Comparison of ENCODE assay signal across 21 cellular contexts in the genomic region with DNA sequence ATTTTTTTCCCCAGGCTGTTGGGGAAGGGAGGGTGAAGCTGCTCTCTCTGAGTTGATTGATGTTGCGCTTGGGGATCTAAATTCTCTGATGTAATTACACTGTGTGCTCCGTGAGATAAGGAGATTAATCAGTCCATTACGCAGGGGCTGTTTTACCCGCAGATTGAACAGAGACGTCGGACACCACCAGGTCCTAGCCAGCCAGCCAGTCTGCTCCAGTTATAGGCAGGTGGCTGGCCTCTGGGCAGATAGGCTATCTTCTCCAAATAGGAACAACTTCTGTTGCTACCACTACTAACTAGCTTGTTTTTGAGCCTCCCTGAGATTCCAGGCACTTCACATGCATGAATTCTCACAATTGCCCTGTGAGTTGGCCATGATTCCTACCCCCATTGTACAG.
A peak's percentile ranks its signal among the peaks of the same experiment; 100 is the strongest.
DNase-seq lines count a peak whose midpoint lies in the region; ATAC-seq and TF ChIP-seq lines count a peak whose summit lies in the region.
"Had no signal": no experiment of that assay in that cellular context is flagged by ENCODE, and none has a peak within 500 bp of the region (broad histone marks: within the 10 kb centered on the region; RNA-seq: fewer than 3 reads in every experiment).

No MANE protein-coding gene starts in this region.

- H3F3A ChIP-seq in neural cell (ENCODE audit: insufficient read depth, low read length, poor library complexity, severe bottlenecking): no peaks in the 10 kb centered on the region

- TF ChIP-seq CTCF in neural cell (IDR thresholded peaks at IDR 0.05; ENCODE audit: poor library complexity, severe bottlenecking) (no peak), spleen (IDR thresholded peaks at IDR 0.05 in 8 of 11, conservative IDR thresholded peaks at IDR 0.05 in 3 of 11) (no peak), nephron progenitor cell (IDR thresholded peaks at IDR 0.05) (no peak)

- H3K9me3 ChIP-seq in neural cell (ENCODE audit: low read length) (no peaks in the 10 kb centered on the region), spleen (no peaks in the 10 kb centered on the region)
- H3K9me3 ChIP-seq: A549, Caco-2, Peyer's patch had no signal

- whole genome bisulfite sequencing in spleen, 5 donors: 48 to 61% (median 54%) methylated on average over 6 of the region's 6 CpGs

- H3K9me2 ChIP-seq in neural cell (ENCODE audit: insufficient read depth, low read length): no peaks in the 10 kb centered on the region

- no peaks in the 10 kb centered on the region for H4K20me1 ChIP-seq in neural cell (ENCODE audit: insufficient read depth)

- H3K27ac Mint-ChIP-seq in nephron progenitor cell: no peak overlapping the region
- H3K27ac Mint-ChIP-seq: CD8-positive, alpha-beta T cell; T-helper 17 cell had no signal

- intact Hi-C loops in spleen (cut with DNase I; ENCODE audit: low total_unique reads): no loop called here

- H3K27ac ChIP-seq in neural cell (ENCODE audit: low read length) (peak overlapping the region; percentile 32), spleen (no peak overlapping the region)
- H3K27ac ChIP-seq: A549, C4-2B, HL-60, Peyer's patch, SK-N-MC had no signal

- no peak overlapping the region for H3K9ac ChIP-seq in neural cell (ENCODE audit: low read length)

- no peaks in the 10 kb centered on the region for H3K4me1 ChIP-seq in spleen
- H3K4me1 ChIP-seq: A549, Caco-2, Peyer's patch had no signal

- no peak overlapping the region for H3K4me2 ChIP-seq in neural cell (ENCODE audit: low read length)
- H3K4me2 ChIP-seq: A549 had no signal

- peak; percentile 51; the same call in 1 of the 3 replicates for ATAC-seq in SK-N-SH treated with all-trans-retinoic acid at 6 μM for 48 hours
- no peak for ATAC-seq in GM21526 (IDR thresholded peaks at IDR 0.05; ENCODE audit: low FRiP score, unreplicated experiment)
- ATAC-seq: A549; CD8-positive, alpha-beta T cell; T-helper 17 cell had no signal

- TF ChIP-seq EP300 in neural cell (conservative IDR thresholded peaks at IDR 0.05; ENCODE audit: poor library complexity, severe bottlenecking): no peak

- no peak for TF ChIP-seq POLR2A in spleen (IDR thresholded peaks at IDR 0.05)

- no peaks in the 10 kb centered on the region for H3K4me1 Mint-ChIP-seq in nephron progenitor cell
- H3K4me1 Mint-ChIP-seq: IgD-negative memory B cell, T-helper 17 cell had no signal

- H3K36me3 ChIP-seq in neural cell (ENCODE audit: insufficient read depth, low read length): no peaks in the 10 kb centered on the region
- H3K36me3 ChIP-seq in spleen: no peaks in the 10 kb centered on the region
- H3K36me3 ChIP-seq: Peyer's patch had no signal

- H3K27me3 ChIP-seq in neural cell (ENCODE audit: insufficient read depth, low read depth, low read length) (no peaks in the 10 kb centered on the region), spleen (replicated peaks in 1 of 7) (peaks cover 0 to 28% (median 0%) of the 10 kb centered on the region in 7 donors)
- H3K27me3 ChIP-seq: Peyer's patch had no signal

- no peaks in the 10 kb centered on the region for H3K9me3 Mint-ChIP-seq in nephron progenitor cell
- H3K9me3 Mint-ChIP-seq: CD8-positive, alpha-beta T cell; IgD-negative memory B cell had no signal

- H3K4me3 Mint-ChIP-seq in nephron progenitor cell: no peak overlapping the region
- H3K4me3 Mint-ChIP-seq: CD8-positive, alpha-beta T cell; IgD-negative memory B cell; T-helper 17 cell had no signal

- DNase-seq in D341Med (ENCODE audit: low spot score): peak; percentile 76
- DNase-seq in NCI-H69 (lab: John Stamatoyannopoulos, UW): peak; percentile 43
- no peak for DNase-seq in spleen
- no peak for DNase-seq in nephron progenitor cell
- DNase-seq: CD8-positive, alpha-beta T cell; NCI-H1048; NCI-H1417; NCI-H187 treated with DMSO at 0.1 percent for 48 hours; NCI-H2171 treated with DMSO at 0.1 percent for 48 hours; Peyer's patch; SHP77 treated with DMSO at 0.1 percent for 48 hours; T-helper 17 cell had no signal

- peaks cover 23% of the 10 kb centered on the region for H3K27me3 Mint-ChIP-seq in nephron progenitor cell (ENCODE audit: low read depth, poor library complexity)

- H3K36me3 Mint-ChIP-seq in nephron progenitor cell (ENCODE audit: low read depth): no peaks in the 10 kb centered on the region
- H3K36me3 Mint-ChIP-seq: CD8-positive, alpha-beta T cell; IgD-negative memory B cell had no signal

- no peak for TF ChIP-seq RAD21 in neural cell (conservative IDR thresholded peaks at IDR 0.05)

- peaks cover 4% of the 10 kb centered on the region for H3K79me2 ChIP-seq in neural cell (replicated peaks; ENCODE audit: insufficient read depth, low read length)

- peak overlapping the region; percentile 35 for H3K4me3 ChIP-seq in neural cell (ENCODE audit: low read length)
- H3K4me3 ChIP-seq in spleen: no peak overlapping the region
- H3K4me3 ChIP-seq: A549, Peyer's patch, SK-N-MC had no signal

- no peak overlapping the region for H2AFZ ChIP-seq in neural cell (ENCODE audit: low read depth, low read length)

TF ChIP-seq in SK-N-SH treated with all-trans-retinoic acid at 6 μM for 48 hours, 23 proteins besides CTCF, POLR2A, EP300 and RAD21 (continues in another document):
- TF ChIP-seq ISL1 (CRISPR knock-in tag; IDR thresholded peaks at IDR 0.05): no peak
- peak; percentile 88 for TF ChIP-seq TCF4 (CRISPR knock-in tag; IDR thresholded peaks at IDR 0.05; ENCODE audit: borderline replicate concordance)
- no peak for TF ChIP-seq ARNTL (CRISPR knock-in tag; IDR thresholded peaks at IDR 0.05; ENCODE audit: borderline replicate concordance, low read depth)
- TF ChIP-seq, protein P1, sequence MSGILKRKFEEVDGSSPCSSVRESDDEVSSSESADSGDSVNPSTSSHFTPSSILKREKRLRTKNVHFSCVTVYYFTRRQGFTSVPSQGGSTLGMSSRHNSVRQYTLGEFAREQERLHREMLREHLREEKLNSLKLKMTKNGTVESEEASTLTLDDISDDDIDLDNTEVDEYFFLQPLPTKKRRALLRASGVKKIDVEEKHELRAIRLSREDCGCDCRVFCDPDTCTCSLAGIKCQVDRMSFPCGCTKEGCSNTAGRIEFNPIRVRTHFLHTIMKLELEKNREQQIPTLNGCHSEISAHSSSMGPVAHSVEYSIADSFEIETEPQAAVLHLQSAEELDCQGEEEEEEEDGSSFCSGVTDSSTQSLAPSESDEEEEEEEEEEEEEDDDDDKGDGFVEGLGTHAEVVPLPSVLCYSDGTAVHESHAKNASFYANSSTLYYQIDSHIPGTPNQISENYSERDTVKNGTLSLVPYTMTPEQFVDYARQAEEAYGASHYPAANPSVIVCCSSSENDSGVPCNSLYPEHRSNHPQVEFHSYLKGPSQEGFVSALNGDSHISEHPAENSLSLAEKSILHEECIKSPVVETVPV (CRISPR knock-in tag; IDR thresholded peaks at IDR 0.05): 0 out of 2 replicates have a peak, but pooled peaks have one; percentile 32

TF ChIP-seq in neural cell, 6 proteins besides CTCF, POLR2A, EP300 and RAD21:
- TF ChIP-seq POLR2AphosphoS5 (IDR thresholded peaks at IDR 0.05) (no peak), SMC3 (conservative IDR thresholded peaks at IDR 0.05; ENCODE audit: poor library complexity) (no peak), EZH2 (IDR thresholded peaks at IDR 0.05; ENCODE audit: borderline replicate concordance, insufficient read depth, low read length, poor library complexity, severe bottlenecking) (no peak), MXI1 (conservative IDR thresholded peaks at IDR 0.05; ENCODE audit: poor library complexity, severe bottlenecking) (no peak), TAF1 (IDR thresholded peaks at IDR 0.05; ENCODE audit: low read depth) (no peak)
- TF ChIP-seq, protein P2, sequence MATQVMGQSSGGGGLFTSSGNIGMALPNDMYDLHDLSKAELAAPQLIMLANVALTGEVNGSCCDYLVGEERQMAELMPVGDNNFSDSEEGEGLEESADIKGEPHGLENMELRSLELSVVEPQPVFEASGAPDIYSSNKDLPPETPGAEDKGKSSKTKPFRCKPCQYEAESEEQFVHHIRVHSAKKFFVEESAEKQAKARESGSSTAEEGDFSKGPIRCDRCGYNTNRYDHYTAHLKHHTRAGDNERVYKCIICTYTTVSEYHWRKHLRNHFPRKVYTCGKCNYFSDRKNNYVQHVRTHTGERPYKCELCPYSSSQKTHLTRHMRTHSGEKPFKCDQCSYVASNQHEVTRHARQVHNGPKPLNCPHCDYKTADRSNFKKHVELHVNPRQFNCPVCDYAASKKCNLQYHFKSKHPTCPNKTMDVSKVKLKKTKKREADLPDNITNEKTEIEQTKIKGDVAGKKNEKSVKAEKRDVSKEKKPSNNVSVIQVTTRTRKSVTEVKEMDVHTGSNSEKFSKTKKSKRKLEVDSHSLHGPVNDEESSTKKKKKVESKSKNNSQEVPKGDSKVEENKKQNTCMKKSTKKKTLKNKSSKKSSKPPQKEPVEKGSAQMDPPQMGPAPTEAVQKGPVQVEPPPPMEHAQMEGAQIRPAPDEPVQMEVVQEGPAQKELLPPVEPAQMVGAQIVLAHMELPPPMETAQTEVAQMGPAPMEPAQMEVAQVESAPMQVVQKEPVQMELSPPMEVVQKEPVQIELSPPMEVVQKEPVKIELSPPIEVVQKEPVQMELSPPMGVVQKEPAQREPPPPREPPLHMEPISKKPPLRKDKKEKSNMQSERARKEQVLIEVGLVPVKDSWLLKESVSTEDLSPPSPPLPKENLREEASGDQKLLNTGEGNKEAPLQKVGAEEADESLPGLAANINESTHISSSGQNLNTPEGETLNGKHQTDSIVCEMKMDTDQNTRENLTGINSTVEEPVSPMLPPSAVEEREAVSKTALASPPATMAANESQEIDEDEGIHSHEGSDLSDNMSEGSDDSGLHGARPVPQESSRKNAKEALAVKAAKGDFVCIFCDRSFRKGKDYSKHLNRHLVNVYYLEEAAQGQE (IDR thresholded peaks at IDR 0.05; ENCODE audit: borderline replicate concordance): no peak

Comparison
In these comparisons a context has a peak if more than half of its experiments do, and no peak if none do; other contexts are left out.
1. DNase-seq: peak in D341Med (single experiment) and NCI-H69 (single experiment); none in spleen (single experiment) and nephron progenitor cell (single experiment).